In the genomic region with DNA sequence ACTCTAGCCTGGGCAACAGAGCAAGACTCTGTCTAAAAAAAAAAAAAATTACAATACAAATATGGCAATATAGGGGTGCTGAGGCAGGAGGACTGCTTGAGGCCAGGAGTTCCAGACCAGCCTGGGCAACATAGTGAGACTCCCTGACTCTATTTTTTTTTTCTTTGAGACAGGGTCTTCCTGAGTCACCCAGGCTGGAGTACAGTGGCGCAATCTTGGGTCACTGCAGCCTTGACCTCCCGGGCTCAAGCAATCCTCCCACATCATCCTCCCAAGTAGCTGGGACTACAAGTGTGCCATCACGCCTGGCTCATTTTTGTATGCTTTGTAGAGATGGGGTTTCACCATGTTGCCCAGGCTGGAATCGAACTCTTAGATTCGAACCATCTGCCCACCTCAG, we compare ENCODE assay signal across 28 cellular contexts.
"Had no signal": no experiment of that assay in that cellular context is flagged by ENCODE, and none has a peak within 500 bp of the region (broad histone marks: within the 10 kb centered on the region; RNA-seq: fewer than 3 reads in every experiment).

No MANE protein-coding gene starts in this region.

- FAIRE-seq: colon, endometrium, endothelial cell of umbilical vein, frontal cortex had no signal

- H3K4me3 ChIP-seq: colonic mucosa, coronary artery, dorsolateral prefrontal cortex, esophagus muscularis mucosa, esophagus squamous epithelium, gastrocnemius medialis, gastroesophageal sphincter, heart left ventricle, heart right ventricle had no signal

- H3K36me3 ChIP-seq: colonic mucosa, esophagus muscularis mucosa, esophagus squamous epithelium, gastrocnemius medialis, gastroesophageal sphincter, heart left ventricle, heart right ventricle had no signal

- H3K4me1 Mint-ChIP-seq: endodermal cell had no signal

- H3K4me3 Mint-ChIP-seq: dendritic cell treated with granulocyte-macrophage colony-stimulating factor and Interleukin-4, amounts not matched to agents 40 ng/mL and 50 ng/mL, for 4 days; effector memory CD8-positive, alpha-beta T cell; endodermal cell had no signal

- H3K27ac ChIP-seq: colonic mucosa, coronary artery, dorsolateral prefrontal cortex, epithelial cell of prostate, esophagus muscularis mucosa, esophagus squamous epithelium, foreskin keratinocyte, gastrocnemius medialis, gastroesophageal sphincter, heart left ventricle, heart right ventricle had no signal

- H3K9me3 ChIP-seq: colonic mucosa, esophagus muscularis mucosa, esophagus squamous epithelium, gastrocnemius medialis, gastroesophageal sphincter, heart left ventricle, heart right ventricle had no signal

- H3K4me1 ChIP-seq: colonic mucosa, esophagus muscularis mucosa, esophagus squamous epithelium, foreskin keratinocyte, gastrocnemius medialis, gastroesophageal sphincter, heart left ventricle, heart right ventricle had no signal

- ATAC-seq: effector memory CD8-positive, alpha-beta T cell; esophagus mucosa; foreskin keratinocyte; gastrocnemius medialis; gastroesophageal sphincter; heart left ventricle; heart right ventricle had no signal

- H3K27ac Mint-ChIP-seq: dendritic cell treated with granulocyte-macrophage colony-stimulating factor and Interleukin-4, amounts not matched to agents 40 ng/mL and 50 ng/mL, for 4 days; effector memory CD8-positive, alpha-beta T cell; endodermal cell had no signal

- H3K27me3 ChIP-seq: colonic mucosa, dorsolateral prefrontal cortex, esophagus squamous epithelium, foreskin keratinocyte, gastrocnemius medialis, heart left ventricle, heart right ventricle had no signal

- H3K9me3 Mint-ChIP-seq: dendritic cell treated with granulocyte-macrophage colony-stimulating factor and Interleukin-4, amounts not matched to agents 40 ng/mL and 50 ng/mL, for 4 days; effector memory CD8-positive, alpha-beta T cell; endodermal cell had no signal

- H3K27me3 Mint-ChIP-seq: dendritic cell treated with granulocyte-macrophage colony-stimulating factor and Interleukin-4, amounts not matched to agents 40 ng/mL and 50 ng/mL, for 4 days; effector memory CD8-positive, alpha-beta T cell had no signal

- DNase-seq: colonic mucosa; cortex of kidney; dermis blood vessel endothelial cell; dorsolateral prefrontal cortex; effector CD4-positive, alpha-beta T cell; effector CD8-positive, alpha-beta T cell; effector memory CD4-positive, alpha-beta T cell; effector memory CD8-positive, alpha-beta T cell; endodermal cell; esophagus squamous epithelium; foreskin fibroblast; foreskin keratinocyte; foreskin melanocyte; gastrocnemius medialis; glutamatergic neuron; head of caudate nucleus; heart left ventricle; heart right ventricle had no signal
